ENCODE assay signal across 25 cellular contexts in genomic region chr4:78357122-78357521, GRCh38.
"Had no signal": no experiment of that assay in that cellular context is flagged by ENCODE, and none has a peak within 500 bp of the region (broad histone marks: within the 10 kb centered on the region; RNA-seq: fewer than 3 reads in every experiment).

No MANE protein-coding gene starts in this region.

- H2AFZ ChIP-seq: hepatocyte had no signal

- H3K27ac ChIP-seq: coronary artery, dorsolateral prefrontal cortex, esophagus muscularis mucosa, foreskin keratinocyte, gastroesophageal sphincter, heart left ventricle, hepatocyte, left lung, lower lobe of right lung had no signal

- H3K4me3 Mint-ChIP-seq: immature natural killer cell, mesothelial cell of epicardium, naive B cell had no signal

- H3K36me3 Mint-ChIP-seq: immature natural killer cell, mesothelial cell of epicardium, naive B cell had no signal

- DNase-seq: dermis blood vessel endothelial cell; dorsolateral prefrontal cortex; effector CD4-positive, alpha-beta T cell; effector memory CD4-positive, alpha-beta T cell; foreskin keratinocyte; heart left ventricle; hypothalamus; immature natural killer cell; left cardiac atrium; left lung; left ventricle myocardium superior; lower lobe of right lung; mesenchymal stem cell; mucosa of descending colon; naive B cell had no signal

- H3K36me3 ChIP-seq: esophagus muscularis mucosa, gastroesophageal sphincter, heart left ventricle, left lung, lower lobe of right lung had no signal

- H3K9me3 Mint-ChIP-seq: mesothelial cell of epicardium had no signal

- H3K27ac Mint-ChIP-seq: immature natural killer cell, mesothelial cell of epicardium, naive B cell had no signal

- FAIRE-seq: colon, endothelial cell of umbilical vein, frontal cortex, islet of Langerhans, keratinocyte had no signal

- H3K4me2 ChIP-seq: hepatocyte had no signal

- ATAC-seq: foreskin keratinocyte, gastroesophageal sphincter, heart left ventricle, left cardiac atrium, left lung, left ventricle myocardium superior, lower lobe of right lung, mucosa of descending colon had no signal

- H3K4me1 ChIP-seq: esophagus muscularis mucosa, foreskin keratinocyte, gastroesophageal sphincter, heart left ventricle, left lung, lower lobe of right lung had no signal

- H3K79me2 ChIP-seq: hepatocyte had no signal

- H3K4me1 Mint-ChIP-seq: immature natural killer cell, naive B cell had no signal

- H3K4me3 ChIP-seq: coronary artery, dorsolateral prefrontal cortex, esophagus muscularis mucosa, gastroesophageal sphincter, heart left ventricle, hepatocyte, left lung, lower lobe of right lung, mucosa of descending colon had no signal

- H3K27me3 ChIP-seq: esophagus muscularis mucosa, foreskin keratinocyte, gastroesophageal sphincter, heart left ventricle, hepatocyte, left lung had no signal

- H3K9me3 ChIP-seq: esophagus muscularis mucosa, gastroesophageal sphincter, heart left ventricle, left lung, lower lobe of right lung, mucosa of descending colon had no signal
